25 cellular contexts compared by ENCODE assay signal in genomic region chr19:1423445-1424181, GRCh38. TPM values are rescaled to one million over a fixed set of nuclear protein-coding genes. Genes with fewer than 3 reads are reported as not detected.
DNase-seq lines count a peak whose midpoint lies in the region; ATAC-seq and TF ChIP-seq lines count a peak whose summit lies in the region.
"Had no signal": no experiment of that assay in that cellular context is flagged by ENCODE, and none has a peak within 500 bp of the region (broad histone marks: within the 10 kb centered on the region; RNA-seq: fewer than 3 reads in every experiment).

No MANE protein-coding gene starts in this region.

- H3K27ac ChIP-seq in HL-60 (replicated peaks): peak overlapping the region; percentile 21; the same call in 1 of the 2 replicates
- H3K27ac ChIP-seq: gastroesophageal sphincter had no signal

- ATAC-seq in activated B cell treated with CpG ODN at 0.5 μM for 24 hours (ENCODE audit: low read depth): no peak
- ATAC-seq: activated CD8-positive, alpha-beta T cell treated with anti-CD3 and anti-CD28 coated beads for 36 hours; gastroesophageal sphincter had no signal

- TF ChIP-seq CTCF in HL-60 (IDR thresholded peaks at IDR 0.05; ENCODE audit: insufficient read depth, low read length) (no peak), activated B cell treated with CpG ODN at 0.5 μM for 24 hours (IDR thresholded peaks at IDR 0.05) (no peak)

- H3K27ac Mint-ChIP-seq in activated B cell treated with CpG ODN at 0.5 μM for 24 hours: peak overlapping the region; percentile 30
- H3K27ac Mint-ChIP-seq: activated CD8-positive, alpha-beta T cell treated with anti-CD3 and anti-CD28 coated beads for 36 hours; activated naive CD4-positive, alpha-beta T cell treated with anti-CD3 and anti-CD28 coated beads, Interleukin-2, amount 10 ng/mL, durations not matched to agents 7 days and 5 days had no signal

- DNase-seq in HL-60 (ENCODE audit: low read depth in 1 of 2, low spot score in 1 of 2) (peak in 1 of 2 experiments; percentile 46), activated B cell treated with CpG ODN at 0.5 μM for 24 hours (no peak), left kidney (ENCODE audit: low read depth, low spot score) (peak; percentile 65), retina (peak; percentile 65), NCI-H2081 treated with DMSO at 0.1 percent for 48 hours (lab: John Stamatoyannopoulos, UW) (no peak), DMS 273 (lab: John Stamatoyannopoulos, UW; ENCODE audit: unreplicated experiment) (no peak)
- no peak for DNase-seq in activated CD4-positive, alpha-beta T cell treated with anti-CD3 and anti-CD28 coated beads for 48 hours
- DNase-seq: activated CD4-positive, CD25-positive, alpha-beta regulatory T cell; activated CD8-positive, alpha-beta T cell treated with anti-CD3 and anti-CD28 coated beads for 36 hours; activated naive CD4-positive, alpha-beta T cell treated with anti-CD3 and anti-CD28 coated beads, Interleukin-2, amount 10 ng/mL, durations not matched to agents 7 days and 5 days; activated T-cell treated with anti-CD3 and anti-CD28 coated beads, Interleukin-2, amount 50 U/mL, for 1 hour; aorta; effector CD4-positive, alpha-beta T cell; EL; esophagus squamous epithelium; MG63; NCI-H1694 treated with DMSO at 0.1 percent for 48 hours; NCI-H345; stimulated activated CD4-positive, alpha-beta T cell treated with anti-CD3 and anti-CD28 coated beads, Interleukin-4, amount 100 ng/mL, for 1 hour; T-helper 9 cell; transverse colon had no signal

- no peak overlapping the region for H3K4me3 Mint-ChIP-seq in activated B cell treated with CpG ODN at 0.5 μM for 24 hours
- H3K4me3 Mint-ChIP-seq: activated CD8-positive, alpha-beta T cell treated with anti-CD3 and anti-CD28 coated beads for 36 hours; activated naive CD4-positive, alpha-beta T cell treated with anti-CD3 and anti-CD28 coated beads, Interleukin-2, amount 10 ng/mL, durations not matched to agents 7 days and 5 days; stimulated activated naive CD8-positive, alpha-beta T cell treated with anti-CD3 and anti-CD28 coated beads, Interleukin-15, Interleukin-2, amounts not matched to agents 100 ng/mL and 50 ng/mL, for 24 hours had no signal

- intact Hi-C loops in activated B cell treated with CpG ODN at 0.5 μM for 24 hours (cut with micrococcal nuclease): no loop called here

- no peaks in the 10 kb centered on the region for H3K9me3 Mint-ChIP-seq in activated B cell treated with CpG ODN at 0.5 μM for 24 hours
- H3K9me3 Mint-ChIP-seq: activated CD8-positive, alpha-beta T cell treated with anti-CD3 and anti-CD28 coated beads for 36 hours; activated naive CD4-positive, alpha-beta T cell treated with anti-CD3 and anti-CD28 coated beads, Interleukin-2, amount 10 ng/mL, durations not matched to agents 7 days and 5 days; IgD-negative memory B cell; stimulated activated naive CD8-positive, alpha-beta T cell treated with anti-CD3 and anti-CD28 coated beads, Interleukin-15, Interleukin-2, amounts not matched to agents 100 ng/mL and 50 ng/mL, for 24 hours had no signal

- CTCF ChIA-PET in activated B cell treated with CpG ODN at 0.5 μM for 24 hours (lab: Charles Lee): no interaction called here

- no peak overlapping the region for H3K4me3 ChIP-seq in HL-60 (replicated peaks; ENCODE audit: insufficient read depth, low read length)
- H3K4me3 ChIP-seq: esophagus squamous epithelium, gastroesophageal sphincter, MG63, prostate gland, transverse colon had no signal

- H3K27me3 Mint-ChIP-seq in activated B cell treated with CpG ODN at 0.5 μM for 24 hours: no peaks in the 10 kb centered on the region
- H3K27me3 Mint-ChIP-seq: activated CD8-positive, alpha-beta T cell treated with anti-CD3 and anti-CD28 coated beads for 36 hours; activated naive CD4-positive, alpha-beta T cell treated with anti-CD3 and anti-CD28 coated beads, Interleukin-2, amount 10 ng/mL, durations not matched to agents 7 days and 5 days; IgD-negative memory B cell; stimulated activated naive CD8-positive, alpha-beta T cell treated with anti-CD3 and anti-CD28 coated beads, Interleukin-15, Interleukin-2, amounts not matched to agents 100 ng/mL and 50 ng/mL, for 24 hours had no signal

- peaks cover 77% of the 10 kb centered on the region for H3K36me3 Mint-ChIP-seq in activated B cell treated with CpG ODN at 0.5 μM for 24 hours (ENCODE audit: low read depth)
- H3K36me3 Mint-ChIP-seq: IgD-negative memory B cell had no signal

- peaks cover 3% of the 10 kb centered on the region for H3K4me1 Mint-ChIP-seq in activated B cell treated with CpG ODN at 0.5 μM for 24 hours
- H3K4me1 Mint-ChIP-seq: activated naive CD4-positive, alpha-beta T cell treated with anti-CD3 and anti-CD28 coated beads, Interleukin-2, amount 10 ng/mL, durations not matched to agents 7 days and 5 days had no signal

- H3K27me3 ChIP-seq in HL-60 (ENCODE audit: insufficient read depth, poor library complexity, severe bottlenecking): no peaks in the 10 kb centered on the region
- H3K27me3 ChIP-seq: esophagus squamous epithelium, gastroesophageal sphincter, MG63, transverse colon had no signal

- POLR2A ChIA-PET in activated B cell treated with CpG ODN at 0.5 μM for 24 hours (lab: Charles Lee): no interaction called here

RNA-seq across cellular contexts. Expression of gene RPS15, which starts 14.6 kb away (rescaled TPM):
- 1,788 and 2,029 TPM in 2 replicates for total RNA-seq in activated B cell treated with CpG ODN at 0.5 μM for 24 hours

RNA-seq across cellular contexts. Expression of gene DAZAP1, which starts 16.2 kb away (rescaled TPM):
- 177 and 195 TPM in 2 replicates for total RNA-seq in activated B cell treated with CpG ODN at 0.5 μM for 24 hours

RNA-seq across cellular contexts. Expression of gene GAMT, which starts 22.3 kb away (rescaled TPM):
- 6.9 and 8.8 TPM in 2 replicates for total RNA-seq in activated B cell treated with CpG ODN at 0.5 μM for 24 hours

RNA-seq across cellular contexts. Expression of gene APC2, which starts 26.3 kb away (rescaled TPM):
- 0.42 and 0.59 TPM in 2 replicates for total RNA-seq in activated B cell treated with CpG ODN at 0.5 μM for 24 hours

RNA-seq across cellular contexts. Expression of gene NDUFS7, which starts 39.9 kb away (rescaled TPM):
- 82.1 and 84.3 TPM in 2 replicates for total RNA-seq in activated B cell treated with CpG ODN at 0.5 μM for 24 hours

Comparison
In these comparisons a context has a peak if more than half of its experiments do, and no peak if none do; other contexts are left out.
1. DNase-seq: peak in left kidney (single experiment) and retina (single experiment); none in activated B cell treated with CpG ODN at 0.5 μM for 24 hours (single experiment), activated CD4-positive, alpha-beta T cell treated with anti-CD3 and anti-CD28 coated beads for 48 hours (single experiment), NCI-H2081 treated with DMSO at 0.1 percent for 48 hours (single experiment) and DMS 273 (single experiment).